9 cellular contexts compared by ENCODE assay signal in the genomic region with DNA sequence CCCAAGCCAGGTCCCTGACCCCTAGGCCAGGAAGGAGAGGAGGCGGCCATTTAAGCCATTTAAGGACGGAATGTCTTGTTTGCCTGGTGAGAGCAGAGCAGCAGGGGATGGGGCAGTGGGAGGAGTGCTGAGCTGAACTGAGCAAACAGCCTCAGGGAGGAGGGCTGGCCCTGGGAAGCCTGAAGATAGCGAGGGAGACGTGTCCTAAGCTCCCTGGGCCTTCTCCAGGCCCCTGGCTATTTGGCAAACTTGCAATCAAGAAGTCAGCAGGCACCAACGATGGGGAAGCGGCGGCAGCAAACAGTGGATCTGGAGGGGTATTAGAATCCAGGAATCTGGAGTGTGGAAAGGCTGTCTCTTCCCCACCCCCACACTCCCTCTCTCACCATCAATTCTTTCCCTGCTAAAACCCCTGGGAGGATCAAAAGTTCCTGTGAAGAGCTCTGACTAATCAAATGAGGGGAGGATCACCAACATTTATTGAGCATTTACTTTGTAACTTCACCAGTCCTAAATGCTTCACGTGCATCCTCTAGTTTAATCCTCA. TPM values are rescaled to one million over a fixed set of nuclear protein-coding genes. Genes with fewer than 3 reads are reported as not detected.
DNase-seq lines count a peak whose midpoint lies in the region; ATAC-seq and FAIRE-seq lines count a peak whose summit lies in the region.
"Had no signal": no experiment of that assay in that cellular context is flagged by ENCODE, and none has a peak within 500 bp of the region (broad histone marks: within the 10 kb centered on the region; RNA-seq: fewer than 3 reads in every experiment).

No MANE protein-coding gene starts in this region.

- H3K9me3 Mint-ChIP-seq in dendritic cell treated with granulocyte-macrophage colony-stimulating factor and Interleukin-4, amounts not matched to agents 40 ng/mL and 50 ng/mL, for 4 days: no peaks in the 10 kb centered on the region

- H3K36me3 ChIP-seq in muscle layer of duodenum (ENCODE audit: control insufficient read depth in 1 of 2, insufficient read depth in 2 of 2, low read length in 2 of 2): peaks cover 0 to 12% of the 10 kb centered on the region in 2 donors

- peaks cover 100% of the 10 kb centered on the region for H3K4me1 Mint-ChIP-seq in dendritic cell treated with granulocyte-macrophage colony-stimulating factor and Interleukin-4, amounts not matched to agents 40 ng/mL and 50 ng/mL, for 4 days (ENCODE audit: low read depth)

- peak overlapping the region; percentile 64 for H3K27ac Mint-ChIP-seq in dendritic cell treated with granulocyte-macrophage colony-stimulating factor and Interleukin-4, amounts not matched to agents 40 ng/mL and 50 ng/mL, for 4 days

- FAIRE-seq in frontal cortex (lab: Jason Lieb, UNC): no peak
- FAIRE-seq: colon had no signal

- H3K27me3 ChIP-seq in muscle layer of duodenum (ENCODE audit: low read depth, low read length): no peaks in the 10 kb centered on the region

- ATAC-seq in HG03139 (IDR thresholded peaks at IDR 0.05; ENCODE audit: unreplicated experiment): no peak

- peak; percentile 39 for DNase-seq in AG08395 (ENCODE audit: low spot score)
- peak; percentile 89 for DNase-seq in NCI-H146 (lab: John Stamatoyannopoulos, UW)
- DNase-seq in NCI-H1694 (lab: John Stamatoyannopoulos, UW): no peak
- no peak for DNase-seq in frontal cortex (ENCODE audit: low spot score in 2 of 2)
- no peak for DNase-seq in AML-193 (lab: John Stamatoyannopoulos, UW)

- no peaks in the 10 kb centered on the region for H3K36me3 Mint-ChIP-seq in dendritic cell treated with granulocyte-macrophage colony-stimulating factor and Interleukin-4, amounts not matched to agents 40 ng/mL and 50 ng/mL, for 4 days (ENCODE audit: low read depth)

- intact Hi-C loops in dendritic cell treated with granulocyte-macrophage colony-stimulating factor and Interleukin-4, amounts not matched to agents 40 ng/mL and 50 ng/mL, for 4 days (cut with micrococcal nuclease): no loop called here

- peaks cover 29% of the 10 kb centered on the region for H3K27me3 Mint-ChIP-seq in dendritic cell treated with granulocyte-macrophage colony-stimulating factor and Interleukin-4, amounts not matched to agents 40 ng/mL and 50 ng/mL, for 4 days

- H3K4me3 Mint-ChIP-seq in dendritic cell treated with granulocyte-macrophage colony-stimulating factor and Interleukin-4, amounts not matched to agents 40 ng/mL and 50 ng/mL, for 4 days: no peak overlapping the region

- H3K27ac ChIP-seq in muscle layer of duodenum (ENCODE audit: low read length): peak overlapping the region; percentile 97

- peak overlapping the region; percentile 39 to 46 for H3K4me3 ChIP-seq in muscle layer of duodenum (ENCODE audit: low read depth in 1 of 2, low read length in 2 of 2)

- H3K4me1 ChIP-seq in muscle layer of duodenum (ENCODE audit: control insufficient read depth in 1 of 2, insufficient read depth in 2 of 2, low read length in 2 of 2): peaks cover 84 to 90% of the 10 kb centered on the region in 2 donors

- H3K9me3 ChIP-seq in muscle layer of duodenum (ENCODE audit: control insufficient read depth in 1 of 2, low read length in 2 of 2): no peaks in the 10 kb centered on the region

RNA-seq across cellular contexts. Expression of a gene that starts 8.8 kb away (rescaled TPM):
- total RNA-seq in frontal cortex: 8.6 TPM

RNA-seq across cellular contexts. Expression of a gene that starts 33.2 kb away (rescaled TPM):
- total RNA-seq in frontal cortex: not detected

RNA-seq across cellular contexts. Expression of a gene that starts 39.2 kb away (rescaled TPM):
- not detected for total RNA-seq in frontal cortex

RNA-seq across cellular contexts. Expression of a gene that starts 54.6 kb away (rescaled TPM):
- total RNA-seq in frontal cortex: not detected

Comparison
In these comparisons a context has a peak if more than half of its experiments do, and no peak if none do; other contexts are left out.
1. DNase-seq: peak in AG08395 (single experiment) and NCI-H146 (single experiment); none in NCI-H1694 (single experiment), frontal cortex (0 of 2) and AML-193 (0 of 2).